ENCODE assay signal across 32 cellular contexts in the genomic region with DNA sequence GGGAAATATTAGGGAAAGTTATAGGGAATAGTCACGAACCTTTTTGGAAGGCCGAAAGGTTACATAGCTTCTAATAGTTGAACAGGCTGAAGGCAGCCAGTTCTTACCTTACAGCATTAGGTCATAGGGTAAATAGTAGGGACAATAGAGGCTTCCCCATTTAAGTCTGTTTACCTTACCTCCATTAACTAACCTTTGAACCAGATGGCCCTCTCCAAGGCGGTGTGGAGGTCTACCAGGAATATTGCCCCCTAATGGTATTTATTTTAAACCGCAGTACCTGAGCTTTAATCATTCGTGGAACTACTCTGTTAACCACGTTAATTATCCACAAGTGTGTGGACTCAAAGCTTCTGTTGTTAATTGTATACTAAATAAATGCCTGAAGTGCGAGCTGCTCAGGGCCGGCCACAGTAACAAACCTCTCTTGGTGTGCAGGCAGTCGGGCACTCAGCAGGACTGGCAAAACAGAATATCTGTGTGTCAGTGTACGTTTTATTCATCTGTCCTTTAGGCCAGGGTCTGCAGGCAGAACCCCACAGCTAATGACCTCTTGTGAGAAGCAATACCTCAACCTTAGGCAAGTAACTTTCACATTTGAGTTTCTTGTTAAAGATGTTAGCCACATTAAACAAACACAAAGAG.
DNase-seq lines count a peak whose midpoint lies in the region; ATAC-seq, FAIRE-seq and TF ChIP-seq lines count a peak whose summit lies in the region.
"Had no signal": no experiment of that assay in that cellular context is flagged by ENCODE, and none has a peak within 500 bp of the region (broad histone marks: within the 10 kb centered on the region; RNA-seq: fewer than 3 reads in every experiment).

No MANE protein-coding gene starts in this region.

- ATAC-seq in K562 (peak; percentile 51), lower lobe of right lung (no peak)
- ATAC-seq: activated T-cell treated with anti-CD3 and anti-CD28 coated beads, Interleukin-2, amount 50 U/mL, for 72 hours; body of pancreas; CD8-positive, alpha-beta T cell; HCT116; natural killer cell treated with Interleukin-12 subunit alpha and Interleukin-12 subunit beta and Interleukin-15 and Interleukin-18, amount 100 ng/mL, for 72 hours; pancreas; right cardiac atrium had no signal

- H3K4me2 ChIP-seq in K562 (ENCODE audit: insufficient read depth, low read length) = no peak overlapping the region
- H3K4me2 ChIP-seq: KMS-11 had no signal

- no peaks in the 10 kb centered on the region for H3K9me1 ChIP-seq in K562 (ENCODE audit: control insufficient read depth, insufficient read depth, low read length)

- intact Hi-C loops in K562 (cut with micrococcal nuclease) (no loop called here), lower lobe of right lung (cut with DNase I) (no loop called here)

- peaks cover 4% of the 10 kb centered on the region for H3K36me3 Mint-ChIP-seq in progenitor cell of endocrine pancreas (ENCODE audit: insufficient read depth)
- H3K36me3 Mint-ChIP-seq: natural killer cell treated with Interleukin-12 subunit alpha and Interleukin-12 subunit beta and Interleukin-15 and Interleukin-18, amount 100 ng/mL, for 72 hours had no signal

- no peak overlapping the region for H3K9ac ChIP-seq in K562 (ENCODE audit: insufficient read depth in 1 of 2, low read depth in 2 of 2, low read length in 2 of 2)
- H3K9ac ChIP-seq: KMS-11 had no signal

- H3K4me3 Mint-ChIP-seq in progenitor cell of endocrine pancreas (ENCODE audit: low read depth) = no peak overlapping the region
- H3K4me3 Mint-ChIP-seq: activated T-cell treated with anti-CD3 and anti-CD28 coated beads, Interleukin-2, amount 50 U/mL, for 72 hours; CD8-positive, alpha-beta T cell; natural killer cell treated with Interleukin-12 subunit alpha and Interleukin-12 subunit beta and Interleukin-15 and Interleukin-18, amount 100 ng/mL, for 72 hours; T-helper 2 cell treated with Interferon-gamma antibody and Interleukin-4, amounts not matched to agents 5 μg/mL and 100 μg/mL, for 36 hours had no signal

- no peaks in the 10 kb centered on the region for H4K20me1 ChIP-seq in K562 (replicated peaks; ENCODE audit: control insufficient read depth, insufficient read depth, low read length)

- H3K27ac ChIP-seq in K562 (ENCODE audit: extremely low read depth, low read depth, low read length) (no peak overlapping the region), lower lobe of right lung (no peak overlapping the region), WERI-Rb-1 (no peak overlapping the region)
- H3K27ac ChIP-seq: adrenal gland, body of pancreas, KMS-11, pancreas, transverse colon, VCaP had no signal

- CTCF ChIA-PET in K562 (lab: Yijun Ruan, JAX; ENCODE audit: low intra/inter-chr PET ratio) = no interaction called here

- H3K27ac Mint-ChIP-seq in progenitor cell of endocrine pancreas = peak overlapping the region; percentile 98
- H3K27ac Mint-ChIP-seq: activated T-cell treated with anti-CD3 and anti-CD28 coated beads, Interleukin-2, amount 50 U/mL, for 72 hours; CD8-positive, alpha-beta T cell; natural killer cell treated with Interleukin-12 subunit alpha and Interleukin-12 subunit beta and Interleukin-15 and Interleukin-18, amount 100 ng/mL, for 72 hours; T-helper 2 cell treated with Interferon-gamma antibody and Interleukin-4, amounts not matched to agents 5 μg/mL and 100 μg/mL, for 36 hours had no signal

- TF ChIP-seq CTCF in K562 (IDR thresholded peaks at IDR 0.05 in 2 of 3, conservative IDR thresholded peaks at IDR 0.05 in 1 of 3; ENCODE audit: insufficient read depth in 2 of 3, low read depth in 1 of 3, low read length in 3 of 3) = peak; percentile 4 to 29 (median 12); a peak in 1 of 6 replicates
- TF ChIP-seq CTCF in progenitor cell of endocrine pancreas (IDR thresholded peaks at IDR 0.05; ENCODE audit: unreplicated experiment) = peak; percentile 47
- no peak for TF ChIP-seq CTCF in lower lobe of right lung (IDR thresholded peaks at IDR 0.05)
- TF ChIP-seq CTCF in WERI-Rb-1 (IDR thresholded peaks at IDR 0.05; ENCODE audit: low read depth, low read length) = no peak

- no peak for TF ChIP-seq EP300 in K562 (IDR thresholded peaks at IDR 0.05; ENCODE audit: low read length)

- no peaks in the 10 kb centered on the region for H3K9me3 ChIP-seq in K562 (replicated peaks; ENCODE audit: control insufficient read depth, insufficient read depth, low read depth, low read length)
- no peaks in the 10 kb centered on the region for H3K9me3 ChIP-seq in lower lobe of right lung
- no peaks in the 10 kb centered on the region for H3K9me3 ChIP-seq in WERI-Rb-1 (ENCODE audit: severe bottlenecking)
- no peaks in the 10 kb centered on the region for H3K9me3 ChIP-seq in MG63
- H3K9me3 ChIP-seq: adrenal gland, body of pancreas, pancreas, transverse colon had no signal

- no peaks in the 10 kb centered on the region for H3K9me3 Mint-ChIP-seq in progenitor cell of endocrine pancreas (ENCODE audit: low read depth)
- H3K9me3 Mint-ChIP-seq: activated T-cell treated with anti-CD3 and anti-CD28 coated beads, Interleukin-2, amount 50 U/mL, for 72 hours; CD8-positive, alpha-beta T cell; natural killer cell treated with Interleukin-12 subunit alpha and Interleukin-12 subunit beta and Interleukin-15 and Interleukin-18, amount 100 ng/mL, for 72 hours; T-helper 2 cell treated with Interferon-gamma antibody and Interleukin-4, amounts not matched to agents 5 μg/mL and 100 μg/mL, for 36 hours had no signal

- TF ChIP-seq POLR2A in K562 (conservative IDR thresholded peaks at IDR 0.05) = no peak

- DNase-seq in NCI-H82 (lab: John Stamatoyannopoulos, UW) = peak; percentile 42
- no peak for DNase-seq in NCI-H82 treated with DMSO at 0.1 percent for 48 hours (lab: John Stamatoyannopoulos, UW; ENCODE audit: unreplicated experiment)
- DNase-seq in NCI-H146 treated with DMSO at 0.1 percent for 48 hours (lab: John Stamatoyannopoulos, UW; ENCODE audit: unreplicated experiment) = peak; percentile 30
- DNase-seq in K562 (ENCODE audit: extremely low read depth in 1 of 4, low spot score in 3 of 4) = no peak
- peak; percentile 16 for DNase-seq in progenitor cell of endocrine pancreas (ENCODE audit: low spot score, unreplicated experiment)
- DNase-seq in lower lobe of right lung = no peak
- DNase-seq in WERI-Rb-1 = no peak
- DNase-seq in MG63 = no peak
- DNase-seq: activated CD4-positive, alpha-beta T cell treated with anti-CD3 and anti-CD28 coated beads, Interleukin-2, amount 50 U/mL, for 1 hour; activated naive CD4-positive, alpha-beta T cell; activated T-cell treated with anti-CD3 and anti-CD28 coated beads, Interleukin-2, amount 50 U/mL, for 72 hours; adrenal gland; body of pancreas; CD8-positive, alpha-beta T cell; GDM1; islet precursor cell; NCI-H1694 treated with DMSO at 0.1 percent for 48 hours; NCI-H2171 treated with DMSO at 0.1 percent for 48 hours; NCI-H526 treated with DMSO at 0.1 percent for 48 hours; pancreas; right cardiac atrium; Right ventricle myocardium superior; stimulated activated CD4-positive, alpha-beta T cell treated with anti-CD3 and anti-CD28 coated beads, Interleukin-2, amount 100 ng/mL, for 48 hours; transverse colon had no signal

- no peak overlapping the region for H2AFZ ChIP-seq in K562 (ENCODE audit: low read depth, low read length)

- no TSS peak for BruUV-seq in K562 (replicated peaks; lab: Mats Ljungman, UMichigan)

- H3K27me3 Mint-ChIP-seq in progenitor cell of endocrine pancreas = no peaks in the 10 kb centered on the region

- H3K27me3 ChIP-seq in K562 (ENCODE audit: control insufficient read depth in 2 of 2, insufficient read depth in 2 of 2, low read length in 2 of 2) (no peaks in the 10 kb centered on the region; a peak in 1 of 5 replicates), lower lobe of right lung (ENCODE audit: low read depth) (no peaks in the 10 kb centered on the region), WERI-Rb-1 (ENCODE audit: insufficient read depth, low read depth, severe bottlenecking) (peaks cover 33% of the 10 kb centered on the region), MG63 (no peaks in the 10 kb centered on the region)
- H3K27me3 ChIP-seq: adrenal gland, body of pancreas, pancreas had no signal

- WGBS in K562 (ENCODE audit: insufficient coverage, low coverage, missing lambda C conversion rate) = 53% methylated on average over 10 of the region's 10 CpGs

- POLR2A ChIA-PET in K562 (lab: Yijun Ruan, JAX) = interaction anchor here (1.0 kb wide), 1 partner anchor 13 kb away, joined by 4 read pairs; no protein-coding TSS in a partner anchor

- H3K4me3 ChIP-seq in K562 (no peak overlapping the region), lower lobe of right lung (no peak overlapping the region), WERI-Rb-1 (ENCODE audit: low read depth, low read length) (no peak overlapping the region), MG63 (no peak overlapping the region)
- H3K4me3 ChIP-seq: adrenal gland, body of pancreas, pancreas, transverse colon had no signal

- no peak for TF ChIP-seq RAD21 in K562 (CRISPR knock-in tag; conservative IDR thresholded peaks at IDR 0.05 in 1 of 2, IDR thresholded peaks at IDR 0.05 in 1 of 2)

- no peaks in the 10 kb centered on the region for H3K36me3 ChIP-seq in K562 (ENCODE audit: control insufficient read depth, insufficient read depth, low read length)
- H3K36me3 ChIP-seq in lower lobe of right lung = no peaks in the 10 kb centered on the region
- no peaks in the 10 kb centered on the region for H3K36me3 ChIP-seq in WERI-Rb-1
- no peaks in the 10 kb centered on the region for H3K36me3 ChIP-seq in MG63
- H3K36me3 ChIP-seq: adrenal gland, pancreas, transverse colon had no signal

- in situ Hi-C loops in K562 (cut with MboI) = no loop called here

- no peaks in the 10 kb centered on the region for H3K79me2 ChIP-seq in K562 (ENCODE audit: control insufficient read depth, insufficient read depth, low read length)

- peaks cover 53% of the 10 kb centered on the region for H3K4me1 Mint-ChIP-seq in progenitor cell of endocrine pancreas (ENCODE audit: low read depth)

- no peak for FAIRE-seq in K562 (lab: Jason Lieb, UNC)
- FAIRE-seq: A204.1, GM19239, HTR-8/SVneo, pancreas had no signal

- no peaks in the 10 kb centered on the region for H3K4me1 ChIP-seq in K562 (replicated peaks in 1 of 2; ENCODE audit: control insufficient read depth in 2 of 2, insufficient read depth in 2 of 2, low read length in 2 of 2)
- H3K4me1 ChIP-seq in lower lobe of right lung = no peaks in the 10 kb centered on the region
- H3K4me1 ChIP-seq: body of pancreas, pancreas, transverse colon had no signal

TF ChIP-seq in K562, 482 proteins besides CTCF, POLR2A, EP300 and RAD21 (continues in another document):
- TF ChIP-seq ZNF41 (CRISPR knock-in tag; conservative IDR thresholded peaks at IDR 0.05) (no peak), GABPB2 (CRISPR knock-in tag; conservative IDR thresholded peaks at IDR 0.05) (no peak)
- TF ChIP-seq, protein P1, sequence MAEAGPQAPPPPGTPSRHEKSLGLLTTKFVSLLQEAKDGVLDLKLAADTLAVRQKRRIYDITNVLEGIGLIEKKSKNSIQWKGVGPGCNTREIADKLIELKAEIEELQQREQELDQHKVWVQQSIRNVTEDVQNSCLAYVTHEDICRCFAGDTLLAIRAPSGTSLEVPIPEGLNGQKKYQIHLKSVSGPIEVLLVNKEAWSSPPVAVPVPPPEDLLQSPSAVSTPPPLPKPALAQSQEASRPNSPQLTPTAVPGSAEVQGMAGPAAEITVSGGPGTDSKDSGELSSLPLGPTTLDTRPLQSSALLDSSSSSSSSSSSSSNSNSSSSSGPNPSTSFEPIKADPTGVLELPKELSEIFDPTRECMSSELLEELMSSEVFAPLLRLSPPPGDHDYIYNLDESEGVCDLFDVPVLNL (CRISPR knock-in tag; IDR thresholded peaks at IDR 0.05; ENCODE audit: low read depth) = no peak

Comparison
In these comparisons a context has a peak if more than half of its experiments do, and no peak if none do; other contexts are left out.
1. DNase-seq: peak in NCI-H82 (single experiment), NCI-H146 treated with DMSO at 0.1 percent for 48 hours (single experiment) and progenitor cell of endocrine pancreas (single experiment); none in NCI-H82 treated with DMSO at 0.1 percent for 48 hours (single experiment), K562 (0 of 4), lower lobe of right lung (single experiment), WERI-Rb-1 (single experiment) and MG63 (single experiment).
2. CTCF ChIP-seq: peak in K562 (3 of 3) and progenitor cell of endocrine pancreas (single experiment); none in lower lobe of right lung (single experiment) and WERI-Rb-1 (single experiment).